Comparison of ENCODE assay signal across 1 cellular context in the genomic region with DNA sequence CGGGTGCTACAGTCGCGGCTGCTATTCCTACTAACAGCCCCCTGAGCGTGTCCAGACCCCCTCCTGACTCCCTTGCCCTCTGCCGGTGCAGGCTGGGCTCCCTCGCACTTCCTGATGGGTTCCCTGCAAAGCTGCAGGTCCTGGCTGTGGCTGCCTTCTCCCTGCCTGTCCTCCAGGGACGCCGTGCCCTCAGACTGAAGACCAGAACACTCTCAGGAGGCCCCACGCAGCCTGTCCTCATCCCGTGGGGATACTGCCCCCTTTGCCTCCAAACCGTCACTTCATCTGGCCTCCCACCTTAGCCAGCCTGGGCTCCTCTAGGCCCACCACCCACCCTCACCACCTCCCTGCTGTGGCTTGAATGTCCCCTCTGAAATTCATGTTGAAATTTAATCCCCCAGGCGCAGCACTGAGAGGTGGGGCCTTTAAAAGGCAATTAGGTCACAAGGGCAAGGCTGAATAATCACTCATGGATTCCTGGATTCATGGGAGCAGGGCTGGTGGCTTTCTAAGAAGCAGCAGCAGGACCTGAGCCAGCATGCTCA.
TF ChIP-seq lines count a peak whose summit lies in the region.

No MANE protein-coding gene starts in this region.

TF ChIP-seq in IMR-90, 13 proteins besides CTCF, POLR2A, EP300 and RAD21 (continued from another document):
- TF ChIP-seq MXI1 (IDR thresholded peaks at IDR 0.05; ENCODE audit: borderline replicate concordance, low read depth, low read length) (no peak), MAFK (IDR thresholded peaks at IDR 0.05; ENCODE audit: low read depth, low read length) (no peak), CEBPB (IDR thresholded peaks at IDR 0.05; ENCODE audit: low read depth, low read length) (no peak)
